In genomic region chr7:157318015-157318706, GRCh38 we compare ENCODE assay signal across 7 cellular contexts.
DNase-seq lines count a peak whose midpoint lies in the region; ATAC-seq lines count a peak whose summit lies in the region.

No MANE protein-coding gene starts in this region.

- ATAC-seq in GM19023 (IDR thresholded peaks at IDR 0.05; ENCODE audit: unreplicated experiment) (peak; percentile 70), HG02852 (IDR thresholded peaks at IDR 0.05; ENCODE audit: unreplicated experiment) (peak; percentile 90)

- DNase-seq in SHP77 treated with DMSO at 0.1 percent for 48 hours (lab: John Stamatoyannopoulos, UW) (peak; percentile 3), iris pigment epithelial cell (ENCODE audit: low read depth) (peak; percentile 64), cortex of kidney (lab: John Stamatoyannopoulos, UW) (no peak), NCI-H526 treated with DMSO at 0.1 percent for 48 hours (lab: John Stamatoyannopoulos, UW) (no peak), NCI-H524 treated with DMSO at 0.1 percent for 48 hours (lab: John Stamatoyannopoulos, UW) (no peak)

Comparison
In these comparisons a context has a peak if more than half of its experiments do, and no peak if none do; other contexts are left out.
1. DNase-seq: peak in SHP77 treated with DMSO at 0.1 percent for 48 hours (single experiment) and iris pigment epithelial cell (single experiment); none in cortex of kidney (single experiment), NCI-H526 treated with DMSO at 0.1 percent for 48 hours (single experiment) and NCI-H524 treated with DMSO at 0.1 percent for 48 hours (single experiment).